ENCODE assay signal across 8 cellular contexts in genomic region chr1:7783826-7784491, GRCh38. TPM values are rescaled to one million over a fixed set of nuclear protein-coding genes. Genes with fewer than 3 reads are reported as not detected.
DNase-seq lines count a peak whose midpoint lies in the region; ATAC-seq and TF ChIP-seq lines count a peak whose summit lies in the region.

TSS of gene PER3 (plus strand) at chr1:7784291. CDS start at chr1:7784878, 587 bp downstream.

- H3K4me3 Mint-ChIP-seq in GM23338 (peak within 1 kb of the TSS; percentile 75), nephron progenitor cell (peak within 1 kb of the TSS; percentile 78)

- H3K9me2 ChIP-seq in GM23338 (ENCODE audit: insufficient read depth): no peaks in the 10 kb centered on the region; the same call in 1 of the 2 replicates

- no peak for TF ChIP-seq CTCF in GM23338 (conservative IDR thresholded peaks at IDR 0.05; ENCODE audit: low read depth in 2 of 2)
- no peak for TF ChIP-seq CTCF in RWPE2 (IDR thresholded peaks at IDR 0.05; ENCODE audit: poor library complexity, severe bottlenecking)
- no peak for TF ChIP-seq CTCF in nephron progenitor cell (IDR thresholded peaks at IDR 0.05)

- peak within 1 kb of the TSS; percentile 83 for H3K4me2 ChIP-seq in GM23338

- no peaks in the 10 kb centered on the region for H3F3A ChIP-seq in GM23338 (replicated peaks; ENCODE audit: low read depth)

- H3K27me3 ChIP-seq in GM23338 (ENCODE audit: insufficient read depth): peaks cover 9% of the 10 kb centered on the region
- H3K27me3 ChIP-seq in RWPE2 (ENCODE audit: insufficient read depth, poor library complexity, severe bottlenecking): no peaks in the 10 kb centered on the region

- H3K9me3 Mint-ChIP-seq in GM23338 (peaks cover 9% of the 10 kb centered on the region), nephron progenitor cell (peaks cover 24% of the 10 kb centered on the region)

- H3K27ac Mint-ChIP-seq in GM23338 (no peak within 1 kb of the TSS), nephron progenitor cell (no peak within 1 kb of the TSS)

- H3K9me3 ChIP-seq in RWPE2 (ENCODE audit: severe bottlenecking): no peaks in the 10 kb centered on the region

- DNase-seq in EH (ENCODE audit: low read depth): peak; percentile 97
- DNase-seq in GM23338 (ENCODE audit: low spot score): peak; percentile 96
- DNase-seq in LHCN-M2 (ENCODE audit: low read depth): peak; percentile 95
- DNase-seq in RWPE2 (ENCODE audit: low spot score): peak; percentile 94
- peak; percentile 95 for DNase-seq in activated gamma-delta T cell (lab: John Stamatoyannopoulos, UW)
- peak; percentile 88 for DNase-seq in fibroblast of the conjunctiva (ENCODE audit: low read depth)
- DNase-seq in nephron progenitor cell: peak; percentile 96
- peak; percentile 90 for DNase-seq in stimulated activated naive CD8-positive, alpha-beta T cell treated with anti-CD3 and anti-CD28 coated beads, Interleukin-15, Interleukin-2, amounts not matched to agents 100 U/mL and 50 U/mL, for 24 hours

- H2AFZ ChIP-seq in GM23338: peak within 1 kb of the TSS; percentile 95

- H3K79me2 ChIP-seq in GM23338 (replicated peaks; ENCODE audit: insufficient read depth): no peaks in the 10 kb centered on the region

- ATAC-seq in GM23338: peak; percentile 94
- peak; percentile 98 for ATAC-seq in RWPE2 (ENCODE audit: low read depth)
- peak; percentile 96 for ATAC-seq in stimulated activated naive CD8-positive, alpha-beta T cell treated with anti-CD3 and anti-CD28 coated beads, Interleukin-15, Interleukin-2, amounts not matched to agents 100 U/mL and 50 U/mL, for 24 hours

- H3K4me1 ChIP-seq in GM23338 (ENCODE audit: insufficient read depth) (0 out of 2 replicates have a peak, but pooled peaks cover 4% of the 10 kb centered on the region), RWPE2 (ENCODE audit: insufficient read depth, poor library complexity, severe bottlenecking) (no peaks in the 10 kb centered on the region)

- H3K27me3 Mint-ChIP-seq in GM23338 (ENCODE audit: insufficient read depth, low read depth, poor library complexity) (peaks cover 15% of the 10 kb centered on the region), nephron progenitor cell (ENCODE audit: low read depth, poor library complexity) (peaks cover 3% of the 10 kb centered on the region)

- H3K4me3 ChIP-seq in GM23338 (peak within 1 kb of the TSS; percentile 70), RWPE2 (ENCODE audit: severe bottlenecking) (peak within 1 kb of the TSS; percentile 61)

- no peak within 1 kb of the TSS for H3K27ac ChIP-seq in GM23338 (ENCODE audit: low read depth)
- peak within 1 kb of the TSS; percentile 21 for H3K27ac ChIP-seq in RWPE2 (ENCODE audit: poor library complexity, severe bottlenecking)

- no peaks in the 10 kb centered on the region; the same call in 1 of the 2 replicates for H4K20me1 ChIP-seq in GM23338 (replicated peaks; ENCODE audit: insufficient read depth)

- H3K4me1 Mint-ChIP-seq in GM23338: no peaks in the 10 kb centered on the region
- no peaks in the 10 kb centered on the region for H3K4me1 Mint-ChIP-seq in nephron progenitor cell

- H3K36me3 ChIP-seq in GM23338 (ENCODE audit: insufficient read depth): peaks cover 34% of the 10 kb centered on the region
- peaks cover 56% of the 10 kb centered on the region for H3K36me3 ChIP-seq in RWPE2 (ENCODE audit: low read depth)

- H3K36me3 Mint-ChIP-seq in GM23338 (ENCODE audit: low read depth) (peaks cover 56% of the 10 kb centered on the region), nephron progenitor cell (ENCODE audit: low read depth) (peaks cover 58% of the 10 kb centered on the region)

TF ChIP-seq in GM23338, 12 proteins besides CTCF, POLR2A, EP300 and RAD21:
- TF ChIP-seq NANOG (IDR thresholded peaks at IDR 0.05; ENCODE audit: borderline replicate concordance): no peak
- no peak for TF ChIP-seq EZH2 (IDR thresholded peaks at IDR 0.05; ENCODE audit: low read depth, unreplicated experiment)
- no peak for TF ChIP-seq STAT1 (IDR thresholded peaks at IDR 0.05; ENCODE audit: unreplicated experiment)
- no peak for TF ChIP-seq ZNF114 (CRISPR knock-in tag; IDR thresholded peaks at IDR 0.05)
- no peak for TF ChIP-seq REST (IDR thresholded peaks at IDR 0.05; ENCODE audit: unreplicated experiment)
TF ChIP-seq in GM23338: peak in this region for 0.

RNA-seq across cellular contexts. Expression of gene PER3, which starts in this region (rescaled TPM):
- 10.4 and 16.4 TPM in 2 replicates for total RNA-seq in GM23338 (2014; rRNA removed; shearing (Covaris generic))
- 5.3 and 6.1 TPM in 2 replicates for polyA plus RNA-seq in GM23338 (2016; fragmentation: Nextera tagmentation; extraction: Ambion mirVana)
- total RNA-seq in LHCN-M2 (2014; rRNA removed): 2.5 and 3.1 TPM in 2 replicates
- 1.8 TPM for polyA plus RNA-seq in LHCN-M2 (2012)
